In genomic region chr5:41636605-41637004, GRCh38 we compare ENCODE assay signal across 8 cellular contexts.
DNase-seq lines count a peak whose midpoint lies in the region; ATAC-seq and TF ChIP-seq lines count a peak whose summit lies in the region.

No MANE protein-coding gene starts in this region.

- H3K4me1 ChIP-seq in right atrium auricular region (no peaks in the 10 kb centered on the region), Panc1 (ENCODE audit: control insufficient read depth, insufficient read depth, low read length) (no peaks in the 10 kb centered on the region)

- TF ChIP-seq CTCF in right atrium auricular region (IDR thresholded peaks at IDR 0.05) (peak in 1 of 2 donors; percentile 50), Panc1 (IDR thresholded peaks at IDR 0.05) (peak; percentile 36; the same call in 1 of the 2 replicates), omental fat pad (IDR thresholded peaks at IDR 0.05) (no peak)

- H3K4me3 Mint-ChIP-seq in activated naive CD8-positive, alpha-beta T cell treated with anti-CD3 and anti-CD28 coated beads for 36 hours = no peak overlapping the region

- CTCF ChIA-PET in Panc1 (lab: Charles Lee) = interaction anchor here (0.6 to 0.7 kb wide), 2 partner anchors 289 to 471 kb away, joined by 3 read pairs; no protein-coding TSS in a partner anchor

- H3K36me3 Mint-ChIP-seq in activated naive CD8-positive, alpha-beta T cell treated with anti-CD3 and anti-CD28 coated beads for 36 hours = no peaks in the 10 kb centered on the region

- H3K4me1 Mint-ChIP-seq in activated naive CD8-positive, alpha-beta T cell treated with anti-CD3 and anti-CD28 coated beads for 36 hours = no peaks in the 10 kb centered on the region

- in situ Hi-C loops in Panc1 (cut with HindIII; ENCODE audit: low pct_unique_long_range_greater_than_20kb, low sequenced_read_pairs) = no loop called here

- POLR2A ChIA-PET in Panc1 (lab: Charles Lee) = no interaction called here

- intact Hi-C loops in Right ventricle myocardium inferior (cut with DNase I) = no loop called here
- intact Hi-C loops in Panc1 (cut with micrococcal nuclease; ENCODE audit: unreplicated experiment) = no loop called here

- H3K27me3 ChIP-seq in right atrium auricular region = no peaks in the 10 kb centered on the region
- H3K27me3 ChIP-seq in Panc1 (ENCODE audit: control insufficient read depth, insufficient read depth, low read length) = no peaks in the 10 kb centered on the region

- H3K9me3 Mint-ChIP-seq in activated naive CD8-positive, alpha-beta T cell treated with anti-CD3 and anti-CD28 coated beads for 36 hours = no peaks in the 10 kb centered on the region

- H3K9me3 ChIP-seq in right atrium auricular region (no peaks in the 10 kb centered on the region), Panc1 (ENCODE audit: control insufficient read depth, insufficient read depth, low read depth, low read length) (no peaks in the 10 kb centered on the region)

- no peak overlapping the region for H3K27ac Mint-ChIP-seq in activated naive CD8-positive, alpha-beta T cell treated with anti-CD3 and anti-CD28 coated beads for 36 hours

- DNase-seq in Right ventricle myocardium inferior (ENCODE audit: missing footprints) (no peak), right atrium auricular region (ENCODE audit: low spot score) (no peak), Panc1 (ENCODE audit: low read depth, low spot score) (no peak), left lobe of liver (ENCODE audit: low spot score) (no peak), omental fat pad (ENCODE audit: low spot score) (no peak), LoVo (ENCODE audit: low spot score) (no peak)
- DNase-seq in activated naive CD8-positive, alpha-beta T cell treated with anti-CD3 and anti-CD28 coated beads for 36 hours = no peak

- peak; percentile 37 for ATAC-seq in Right ventricle myocardium inferior
- peak; percentile 87 for ATAC-seq in HG03175 (IDR thresholded peaks at IDR 0.05; ENCODE audit: unreplicated experiment)
- no peak for ATAC-seq in Panc1
- peak; percentile 38 for ATAC-seq in left lobe of liver
- no peak for ATAC-seq in omental fat pad (ENCODE audit: low FRiP score)

- no peak overlapping the region for H3K4me3 ChIP-seq in right atrium auricular region
- H3K4me3 ChIP-seq in Panc1 (ENCODE audit: low read depth in 2 of 2, low read length in 2 of 2) = no peak overlapping the region

- H3K36me3 ChIP-seq in right atrium auricular region = no peaks in the 10 kb centered on the region
- no peaks in the 10 kb centered on the region for H3K36me3 ChIP-seq in Panc1 (ENCODE audit: control insufficient read depth, insufficient read depth, low read length)

- BruUV-seq in Panc1 (replicated peaks; lab: Mats Ljungman, UMichigan) = no TSS peak

- no peak overlapping the region for H3K27ac ChIP-seq in right atrium auricular region
- H3K27ac ChIP-seq in Panc1 (ENCODE audit: low read length) = no peak overlapping the region

- peaks cover 13% of the 10 kb centered on the region for H3K27me3 Mint-ChIP-seq in activated naive CD8-positive, alpha-beta T cell treated with anti-CD3 and anti-CD28 coated beads for 36 hours

Comparison
In these comparisons a context has a peak if more than half of its experiments do, and no peak if none do; other contexts are left out.
1. ATAC-seq: peak in Right ventricle myocardium inferior (single experiment), HG03175 (single experiment) and left lobe of liver (single experiment); none in Panc1 (single experiment) and omental fat pad (single experiment).